Comparison of ENCODE assay signal across 19 cellular contexts in genomic region chr11:20530942-20531703, GRCh38.
DNase-seq lines count a peak whose midpoint lies in the region; ATAC-seq lines count a peak whose summit lies in the region.
"Had no signal": no experiment of that assay in that cellular context is flagged by ENCODE, and none has a peak within 500 bp of the region (broad histone marks: within the 10 kb centered on the region; RNA-seq: fewer than 3 reads in every experiment).

No MANE protein-coding gene starts in this region.

- peak overlapping the region; percentile 32 for H3K27ac Mint-ChIP-seq in memory B cell
- H3K27ac Mint-ChIP-seq: activated CD8-positive, alpha-beta memory T cell treated with anti-CD3 and anti-CD28 coated beads, Interleukin-2, amount 10 ng/mL, durations not matched to agents 7 days and 5 days; CD14-positive monocyte; T-cell had no signal

- peaks cover 8% of the 10 kb centered on the region for H3K27me3 Mint-ChIP-seq in memory B cell

- H3K9me3 Mint-ChIP-seq in memory B cell, result no peaks in the 10 kb centered on the region
- H3K9me3 Mint-ChIP-seq: neural crest cell, T-cell had no signal

- no peaks in the 10 kb centered on the region for H3K36me3 Mint-ChIP-seq in memory B cell
- H3K36me3 Mint-ChIP-seq: activated CD8-positive, alpha-beta memory T cell treated with anti-CD3 and anti-CD28 coated beads, Interleukin-2, amount 10 ng/mL, durations not matched to agents 7 days and 5 days; CD14-positive monocyte; T-cell had no signal

- peak; percentile 97 for ATAC-seq in GM18867 (IDR thresholded peaks at IDR 0.05; ENCODE audit: unreplicated experiment)
- peak; percentile 94 for ATAC-seq in GM21576 (IDR thresholded peaks at IDR 0.05; ENCODE audit: unreplicated experiment)
- ATAC-seq in HG03432 (IDR thresholded peaks at IDR 0.05; ENCODE audit: unreplicated experiment), result peak; percentile 78
- ATAC-seq in memory B cell (ENCODE audit: low read depth), result no peak
- ATAC-seq in activated CD4-positive, CD25-positive, alpha-beta regulatory T cell treated with anti-CD3 and anti-CD28 coated beads, Interleukin-2, amount 50 U/mL, for 24 hours, result no peak
- ATAC-seq: activated CD8-positive, alpha-beta memory T cell treated with anti-CD3 and anti-CD28 coated beads, Interleukin-2, amount 10 ng/mL, durations not matched to agents 7 days and 5 days; T-cell had no signal

- DNase-seq in memory B cell (ENCODE audit: low spot score in 2 of 2), result no peak
- no peak for DNase-seq in DMS153 treated with DMSO at 0.1 percent for 48 hours (lab: John Stamatoyannopoulos, UW; ENCODE audit: unreplicated experiment)
- DNase-seq in NCI-H128 (lab: John Stamatoyannopoulos, UW; ENCODE audit: unreplicated experiment), result no peak
- DNase-seq: activated CD4-positive, CD25-positive, alpha-beta regulatory T cell; activated CD8-positive, alpha-beta memory T cell treated with anti-CD3 and anti-CD28 coated beads, Interleukin-2, amount 10 ng/mL, durations not matched to agents 7 days and 5 days; activated naive CD4-positive, alpha-beta T cell; DND-41; NCI-H1436 treated with DMSO at 0.1 percent for 48 hours; NCI-H510A; RPMI8226; stimulated activated CD4-positive, alpha-beta T cell treated with anti-CD3 and anti-CD28 coated beads, Interleukin-2, amount 100 ng/mL, for 24 hours; T-cell; thyroid gland had no signal

- no peak overlapping the region for H3K4me3 Mint-ChIP-seq in memory B cell
- H3K4me3 Mint-ChIP-seq: activated CD8-positive, alpha-beta memory T cell treated with anti-CD3 and anti-CD28 coated beads, Interleukin-2, amount 10 ng/mL, durations not matched to agents 7 days and 5 days; CD14-positive monocyte; neural crest cell; T-cell had no signal

- H3K4me1 Mint-ChIP-seq in memory B cell, result peaks cover 9% of the 10 kb centered on the region
- H3K4me1 Mint-ChIP-seq: activated CD8-positive, alpha-beta memory T cell treated with anti-CD3 and anti-CD28 coated beads, Interleukin-2, amount 10 ng/mL, durations not matched to agents 7 days and 5 days; CD14-positive monocyte; neural crest cell had no signal

Comparison
In these comparisons a context has a peak if more than half of its experiments do, and no peak if none do; other contexts are left out.
1. ATAC-seq: peak in GM18867 (single experiment), GM21576 (single experiment) and HG03432 (single experiment); none in memory B cell (single experiment) and activated CD4-positive, CD25-positive, alpha-beta regulatory T cell treated with anti-CD3 and anti-CD28 coated beads, Interleukin-2, amount 50 U/mL, for 24 hours (0 of 2).